10 cellular contexts compared by ENCODE assay signal in the genomic region with DNA sequence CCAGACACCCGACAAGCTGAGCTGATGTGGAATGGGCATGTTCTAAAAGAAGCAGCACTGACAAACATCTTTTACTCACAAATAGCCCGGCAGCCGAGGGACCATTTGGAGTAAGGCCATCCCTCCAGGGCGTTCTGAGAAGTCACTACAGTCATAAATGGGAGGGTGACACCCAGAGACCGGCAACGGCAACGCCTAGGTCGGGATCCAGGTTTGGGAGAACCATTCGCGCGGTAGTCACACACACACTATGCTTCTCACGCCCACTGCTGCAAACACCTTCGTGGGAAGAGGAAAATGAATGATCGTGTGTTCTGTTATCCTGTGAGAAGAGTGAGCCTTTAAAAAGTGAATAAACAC. TPM values are rescaled to one million over a fixed set of nuclear protein-coding genes. Genes with fewer than 3 reads are reported as not detected.
A peak's percentile ranks its signal among the peaks of the same experiment; 100 is the strongest.
DNase-seq lines count a peak whose midpoint lies in the region; ATAC-seq and TF ChIP-seq lines count a peak whose summit lies in the region.
"Had no signal": no experiment of that assay in that cellular context is flagged by ENCODE, and none has a peak within 500 bp of the region (broad histone marks: within the 10 kb centered on the region; RNA-seq: fewer than 3 reads in every experiment).

No MANE protein-coding gene starts in this region.

- peak; percentile 90 for DNase-seq in COLO668 (lab: John Stamatoyannopoulos, UW; ENCODE audit: unreplicated experiment)
- no peak for DNase-seq in SK-N-SH
- DNase-seq in heart right ventricle: peak; percentile 44 to 53
- DNase-seq in sigmoid colon: no peak
- DNase-seq in KBM-7: no peak
- DNase-seq in stimulated activated CD4-positive, alpha-beta T cell treated with anti-CD3 and anti-CD28 coated beads, Interleukin-2, amount 100 ng/mL, for 24 hours: no peak
- DNase-seq: activated effector memory CD4-positive, alpha-beta T cell treated with Interleukin-2 at 50 U/mL for 16 hours; naive thymus-derived CD4-positive, alpha-beta T cell had no signal

- H3K9me3 ChIP-seq in SK-N-SH: no peaks in the 10 kb centered on the region
- no peaks in the 10 kb centered on the region for H3K9me3 ChIP-seq in heart right ventricle
- H3K9me3 ChIP-seq in sigmoid colon: no peaks in the 10 kb centered on the region

- intact Hi-C loops in heart right ventricle (cut with DNase I) (loop anchor here in 4 of 10 donors (5.0 to 10.0 kb wide), 7 partner anchors 80 to 243 kb away; no protein-coding TSS in a partner anchor), sigmoid colon (cut with DNase I) (loop anchor here (5.0 to 10.0 kb wide), 4 partner anchors 35 to 143 kb away; no protein-coding TSS in a partner anchor)

- TF ChIP-seq RAD21 in SK-N-SH (IDR thresholded peaks at IDR 0.05; ENCODE audit: low read length): no peak

- TF ChIP-seq POLR2A in sigmoid colon (IDR thresholded peaks at IDR 0.05): no peak

- H3K4me3 ChIP-seq in SK-N-SH (ENCODE audit: low read depth in 2 of 2, low read length in 1 of 2) (no peak overlapping the region; a peak in 1 of 4 replicates), heart right ventricle (peak overlapping the region in 5 of 10 donors; percentile 2 to 28 (median 11)), sigmoid colon (no peak overlapping the region)

- H3K4me1 ChIP-seq in SK-N-SH (ENCODE audit: control insufficient read depth in 1 of 2, insufficient read depth in 2 of 2, low read depth in 1 of 2, low read length in 1 of 2) (peaks cover 33 to 59% of the 10 kb centered on the region in 2 experiments; a peak in 3 of 4 replicates), heart right ventricle (peaks cover 12 to 89% (median 64%) of the 10 kb centered on the region in 9 donors), sigmoid colon (peaks cover 0 to 74% (median 68%) of the 10 kb centered on the region in 4 donors)

- peaks cover 12 to 22% of the 10 kb centered on the region in 2 experiments for H3K36me3 ChIP-seq in SK-N-SH (replicated peaks in 1 of 2; ENCODE audit: control insufficient read depth in 1 of 2, insufficient read depth in 2 of 2, low read length in 1 of 2)
- peaks cover 0 to 6% (median 0%) of the 10 kb centered on the region in 9 donors for H3K36me3 ChIP-seq in heart right ventricle
- no peaks in the 10 kb centered on the region for H3K36me3 ChIP-seq in sigmoid colon

- no peak overlapping the region for H2AFZ ChIP-seq in SK-N-SH (ENCODE audit: low read depth)

- H3K79me2 ChIP-seq in SK-N-SH (ENCODE audit: insufficient read depth): peaks cover 82% of the 10 kb centered on the region

- WGBS in SK-N-SH (ENCODE audit: low lambda C conversion rate): 46% methylated on average over 14 of the region's 14 CpGs
- WGBS in heart right ventricle, 2 donors: 38% methylated on average over 14 of the region's 14 CpGs
- WGBS in sigmoid colon, 2 donors: 14 to 52% methylated on average over 14 of the region's 14 CpGs

- H4K20me1 ChIP-seq in SK-N-SH (ENCODE audit: insufficient read depth): no peaks in the 10 kb centered on the region

- H3K4me2 ChIP-seq in SK-N-SH: peak overlapping the region; percentile 51

- TF ChIP-seq CTCF in SK-N-SH (IDR thresholded peaks at IDR 0.05) (no peak), heart right ventricle (IDR thresholded peaks at IDR 0.05) (peak in 4 of 9 donors; percentile 7 to 42 (median 32)), sigmoid colon (IDR thresholded peaks at IDR 0.05) (no peak)

- H3K27ac ChIP-seq in SK-N-SH (ENCODE audit: low read depth in 2 of 2, low read length in 1 of 2): peak overlapping the region; percentile 71 to 95
- H3K27ac ChIP-seq in heart right ventricle: peak overlapping the region; percentile 65 to 92 (median 78)
- H3K27ac ChIP-seq in sigmoid colon: peak overlapping the region; percentile 63 to 87 (median 78)

- TF ChIP-seq EP300 in SK-N-SH (IDR thresholded peaks at IDR 0.05; ENCODE audit: borderline replicate concordance in 1 of 2, low read depth in 1 of 2, low read length in 1 of 2): no peak; a peak in 1 of 4 replicates
- TF ChIP-seq EP300 in sigmoid colon (IDR thresholded peaks at IDR 0.05): no peak

- ATAC-seq in heart right ventricle: peak; percentile 6 to 55 (median 32)
- no peak for ATAC-seq in GM19455 (IDR thresholded peaks at IDR 0.05; ENCODE audit: unreplicated experiment)
- no peak for ATAC-seq in GM21576 (IDR thresholded peaks at IDR 0.05; ENCODE audit: unreplicated experiment)

- H3K9me2 ChIP-seq in SK-N-SH: no peaks in the 10 kb centered on the region

- peaks cover 35% of the 10 kb centered on the region for H3F3A ChIP-seq in SK-N-SH (replicated peaks; ENCODE audit: insufficient read depth)

- no peaks in the 10 kb centered on the region for H3K27me3 ChIP-seq in SK-N-SH (ENCODE audit: insufficient read depth)
- no peaks in the 10 kb centered on the region for H3K27me3 ChIP-seq in heart right ventricle
- no peaks in the 10 kb centered on the region for H3K27me3 ChIP-seq in sigmoid colon

- in situ Hi-C loops in KBM-7 (cut with MboI; ENCODE audit: low pct_unique_long_range_greater_than_20kb, low sequenced_read_pairs): no loop called here

- POLR2A ChIA-PET in SK-N-SH (lab: Yijun Ruan, JAX): interaction anchor here (1.7 kb wide), 1 partner anchor 191 kb away, joined by 5 read pairs; no protein-coding TSS in a partner anchor

- CTCF ChIA-PET in SK-N-SH (lab: Yijun Ruan, JAX): interaction anchor here (1.2 to 2.3 kb wide), 4 partner anchors 9 to 306 kb away, joined by 3 to 16 read pairs (median 6); a partner anchor contains a TSS

- peak overlapping the region; percentile 43; the same call in 1 of the 2 replicates for H3K9ac ChIP-seq in SK-N-SH

TF ChIP-seq in SK-N-SH, 30 proteins besides CTCF, POLR2A, EP300 and RAD21:
- TF ChIP-seq SMC3 (IDR thresholded peaks at IDR 0.05; ENCODE audit: low read depth, low read length) (no peak), GATA2 (CRISPR knock-in tag; IDR thresholded peaks at IDR 0.05) (no peak), ELF1 (IDR thresholded peaks at IDR 0.05) (no peak), JUND (IDR thresholded peaks at IDR 0.05) (no peak), CHD2 (IDR thresholded peaks at IDR 0.05; ENCODE audit: low read length, partially characterized antibody) (no peak), FOXJ3 (CRISPR knock-in tag; IDR thresholded peaks at IDR 0.05) (no peak)
- TF ChIP-seq, protein P1, sequence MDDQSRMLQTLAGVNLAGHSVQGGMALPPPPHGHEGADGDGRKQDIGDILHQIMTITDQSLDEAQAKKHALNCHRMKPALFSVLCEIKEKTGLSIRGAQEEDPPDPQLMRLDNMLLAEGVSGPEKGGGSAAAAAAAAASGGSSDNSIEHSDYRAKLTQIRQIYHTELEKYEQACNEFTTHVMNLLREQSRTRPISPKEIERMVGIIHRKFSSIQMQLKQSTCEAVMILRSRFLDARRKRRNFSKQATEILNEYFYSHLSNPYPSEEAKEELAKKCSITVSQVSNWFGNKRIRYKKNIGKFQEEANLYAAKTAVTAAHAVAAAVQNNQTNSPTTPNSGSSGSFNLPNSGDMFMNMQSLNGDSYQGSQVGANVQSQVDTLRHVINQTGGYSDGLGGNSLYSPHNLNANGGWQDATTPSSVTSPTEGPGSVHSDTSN (IDR thresholded peaks at IDR 0.05): no peak
- TF ChIP-seq, protein P2, sequence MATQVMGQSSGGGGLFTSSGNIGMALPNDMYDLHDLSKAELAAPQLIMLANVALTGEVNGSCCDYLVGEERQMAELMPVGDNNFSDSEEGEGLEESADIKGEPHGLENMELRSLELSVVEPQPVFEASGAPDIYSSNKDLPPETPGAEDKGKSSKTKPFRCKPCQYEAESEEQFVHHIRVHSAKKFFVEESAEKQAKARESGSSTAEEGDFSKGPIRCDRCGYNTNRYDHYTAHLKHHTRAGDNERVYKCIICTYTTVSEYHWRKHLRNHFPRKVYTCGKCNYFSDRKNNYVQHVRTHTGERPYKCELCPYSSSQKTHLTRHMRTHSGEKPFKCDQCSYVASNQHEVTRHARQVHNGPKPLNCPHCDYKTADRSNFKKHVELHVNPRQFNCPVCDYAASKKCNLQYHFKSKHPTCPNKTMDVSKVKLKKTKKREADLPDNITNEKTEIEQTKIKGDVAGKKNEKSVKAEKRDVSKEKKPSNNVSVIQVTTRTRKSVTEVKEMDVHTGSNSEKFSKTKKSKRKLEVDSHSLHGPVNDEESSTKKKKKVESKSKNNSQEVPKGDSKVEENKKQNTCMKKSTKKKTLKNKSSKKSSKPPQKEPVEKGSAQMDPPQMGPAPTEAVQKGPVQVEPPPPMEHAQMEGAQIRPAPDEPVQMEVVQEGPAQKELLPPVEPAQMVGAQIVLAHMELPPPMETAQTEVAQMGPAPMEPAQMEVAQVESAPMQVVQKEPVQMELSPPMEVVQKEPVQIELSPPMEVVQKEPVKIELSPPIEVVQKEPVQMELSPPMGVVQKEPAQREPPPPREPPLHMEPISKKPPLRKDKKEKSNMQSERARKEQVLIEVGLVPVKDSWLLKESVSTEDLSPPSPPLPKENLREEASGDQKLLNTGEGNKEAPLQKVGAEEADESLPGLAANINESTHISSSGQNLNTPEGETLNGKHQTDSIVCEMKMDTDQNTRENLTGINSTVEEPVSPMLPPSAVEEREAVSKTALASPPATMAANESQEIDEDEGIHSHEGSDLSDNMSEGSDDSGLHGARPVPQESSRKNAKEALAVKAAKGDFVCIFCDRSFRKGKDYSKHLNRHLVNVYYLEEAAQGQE (IDR thresholded peaks at IDR 0.05; ENCODE audit: low read depth, low read length): no peak
TF ChIP-seq in SK-N-SH: peak in this region for 0.

RNA-seq across cellular contexts. Expression of a gene that starts 9.8 kb away (rescaled TPM):
- 68.8 and 72.3 TPM in 2 replicates for polyA plus RNA-seq in SK-N-SH (2012; rRNA removed)
- 48.8 and 60.8 TPM in 2 replicates for polyA plus RNA-seq in SK-N-SH (2012; cell fraction: cytosol; rRNA removed)
- polyA plus RNA-seq in SK-N-SH (2012; cell fraction: nucleus; rRNA removed): 141 and 170 TPM in 2 replicates
- total RNA-seq in heart right ventricle: 10 to 100 TPM; 29.9 to 74.2 (median 35.6) TPM
- polyA plus RNA-seq in heart right ventricle: 10 to 100 TPM in 1 of 2 donors, 1 to 10 TPM in 1; 6.7 to 14.3 TPM
- total RNA-seq in sigmoid colon: 10 to 100 TPM; 17.8 to 43.8 (median 28.2) TPM
- 10 to 100 TPM; 17.4 to 29.6 (median 28.8) TPM for polyA plus RNA-seq in sigmoid colon
- polyA plus RNA-seq: naive thymus-derived CD4-positive, alpha-beta T cell had no signal

Comparison
In these comparisons a context has a peak if more than half of its experiments do, and no peak if none do; other contexts are left out.
1. DNase-seq: peak in COLO668 (single experiment) and heart right ventricle (2 of 2); none in SK-N-SH (single experiment), sigmoid colon (single experiment), KBM-7 (single experiment) and stimulated activated CD4-positive, alpha-beta T cell treated with anti-CD3 and anti-CD28 coated beads, Interleukin-2, amount 100 ng/mL, for 24 hours (0 of 2).
2. ATAC-seq: peak in heart right ventricle (8 of 8); none in GM19455 (single experiment) and GM21576 (single experiment).
3. Peak in every context shown above with its lines, with median percentiles within 50 percentile points of each other: H3K27ac ChIP-seq.